1 cellular context compared by ENCODE assay signal in genomic region chr19:58511353-58512208, GRCh38.
TF ChIP-seq lines count a peak whose summit lies in the region.

Gene SLC27A5 (minus strand): TSS chr19:58511992. CDS start chr19:58511955, 37 bp downstream.

TF ChIP-seq in GM23338, 12 proteins besides CTCF, POLR2A, EP300 and RAD21 (continued from another document):
- TF ChIP-seq ZNF462 (CRISPR knock-in tag; IDR thresholded peaks at IDR 0.05) (no peak), REST (IDR thresholded peaks at IDR 0.05; ENCODE audit: unreplicated experiment) (no peak), ZNF331 (CRISPR knock-in tag; IDR thresholded peaks at IDR 0.05; ENCODE audit: low read depth) (no peak), EZH2 (IDR thresholded peaks at IDR 0.05; ENCODE audit: low read depth, unreplicated experiment) (no peak), CREB1 (CRISPR knock-in tag; IDR thresholded peaks at IDR 0.05; ENCODE audit: low read depth) (no peak), ZNF114 (CRISPR knock-in tag; IDR thresholded peaks at IDR 0.05) (no peak), POLR2AphosphoS5 (IDR thresholded peaks at IDR 0.05; ENCODE audit: low read depth) (no peak)
